Comparison of ENCODE assay signal across 18 cellular contexts in the genomic region with DNA sequence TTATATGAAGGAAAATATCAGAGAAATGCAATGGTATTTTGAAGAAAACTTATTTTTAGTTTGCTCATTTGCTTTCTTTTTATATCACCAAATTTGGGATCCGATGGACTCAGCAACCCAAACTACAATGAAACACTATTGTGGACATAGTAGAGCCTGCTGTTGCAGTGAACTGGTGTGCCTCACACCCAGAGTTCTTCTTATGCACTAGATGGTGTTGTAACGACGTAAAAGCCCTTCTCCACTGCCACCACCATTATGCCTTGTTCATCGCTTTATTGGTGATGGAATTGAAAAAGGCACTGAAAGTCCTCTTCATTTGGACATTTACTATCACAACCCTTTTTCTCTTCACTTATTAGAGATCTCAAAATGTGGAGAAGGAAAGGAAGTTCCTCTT.
"Had no signal": no experiment of that assay in that cellular context is flagged by ENCODE, and none has a peak within 500 bp of the region (broad histone marks: within the 10 kb centered on the region; RNA-seq: fewer than 3 reads in every experiment).

No MANE protein-coding gene starts in this region.

- H3K27ac ChIP-seq: prostate gland, stomach, thoracic aorta, upper lobe of left lung had no signal

- ATAC-seq: activated CD8-positive, alpha-beta memory T cell treated with anti-CD3 and anti-CD28 coated beads, Interleukin-2, amount 10 ng/mL, durations not matched to agents 7 days and 5 days; effector memory CD8-positive, alpha-beta T cell; left lobe of liver; mucosa of descending colon; right cardiac atrium had no signal

- H3K36me3 ChIP-seq: prostate gland, stomach, thoracic aorta, upper lobe of left lung had no signal

- H3K27ac Mint-ChIP-seq: activated B cell treated with CpG ODN at 0.5 μM for 24 hours; activated CD4-positive, alpha-beta memory T cell treated with anti-CD3 and anti-CD28 coated beads, Interleukin-2, amount 10 ng/mL, durations not matched to agents 7 days and 5 days; activated CD8-positive, alpha-beta memory T cell treated with anti-CD3 and anti-CD28 coated beads, Interleukin-2, amount 10 ng/mL, durations not matched to agents 7 days and 5 days; activated naive CD8-positive, alpha-beta T cell; dendritic cell treated with granulocyte-macrophage colony-stimulating factor and Interleukin-4, amounts not matched to agents 40 ng/mL and 50 ng/mL, for 4 days; effector memory CD8-positive, alpha-beta T cell; naive B cell; T-helper 2 cell treated with Interferon-gamma antibody and Interleukin-4, amounts not matched to agents 5 μg/mL and 100 μg/mL, for 36 hours had no signal

- H3K27me3 ChIP-seq: stomach, upper lobe of left lung had no signal

- H3K27me3 Mint-ChIP-seq: activated B cell treated with CpG ODN at 0.5 μM for 24 hours; activated CD4-positive, alpha-beta memory T cell treated with anti-CD3 and anti-CD28 coated beads, Interleukin-2, amount 10 ng/mL, durations not matched to agents 7 days and 5 days; activated CD8-positive, alpha-beta memory T cell treated with anti-CD3 and anti-CD28 coated beads, Interleukin-2, amount 10 ng/mL, durations not matched to agents 7 days and 5 days; activated naive CD8-positive, alpha-beta T cell; dendritic cell treated with granulocyte-macrophage colony-stimulating factor and Interleukin-4, amounts not matched to agents 40 ng/mL and 50 ng/mL, for 4 days; effector memory CD8-positive, alpha-beta T cell; naive B cell had no signal

- H3K9me3 ChIP-seq: prostate gland, thoracic aorta, upper lobe of left lung had no signal

- H3K4me3 Mint-ChIP-seq: activated B cell treated with CpG ODN at 0.5 μM for 24 hours; activated CD4-positive, alpha-beta memory T cell treated with anti-CD3 and anti-CD28 coated beads, Interleukin-2, amount 10 ng/mL, durations not matched to agents 7 days and 5 days; activated CD8-positive, alpha-beta memory T cell treated with anti-CD3 and anti-CD28 coated beads, Interleukin-2, amount 10 ng/mL, durations not matched to agents 7 days and 5 days; activated naive CD8-positive, alpha-beta T cell; dendritic cell treated with granulocyte-macrophage colony-stimulating factor and Interleukin-4, amounts not matched to agents 40 ng/mL and 50 ng/mL, for 4 days; effector memory CD8-positive, alpha-beta T cell; naive B cell; neural crest cell; T-helper 2 cell treated with Interferon-gamma antibody and Interleukin-4, amounts not matched to agents 5 μg/mL and 100 μg/mL, for 36 hours had no signal

- H3K4me3 ChIP-seq: mucosa of descending colon, prostate gland, stomach, thoracic aorta, upper lobe of left lung had no signal

- DNase-seq: activated B cell treated with CpG ODN at 0.5 μM for 24 hours; activated CD4-positive, alpha-beta memory T cell treated with anti-CD3 and anti-CD28 coated beads, Interleukin-2, amount 10 ng/mL, durations not matched to agents 7 days and 5 days; activated CD4-positive, alpha-beta T cell treated with anti-CD3 and anti-CD28 coated beads for 4 hours; activated CD8-positive, alpha-beta memory T cell treated with anti-CD3 and anti-CD28 coated beads, Interleukin-2, amount 10 ng/mL, durations not matched to agents 7 days and 5 days; effector memory CD8-positive, alpha-beta T cell; kidney; mucosa of descending colon; naive B cell; right cardiac atrium; stomach; upper lobe of left lung had no signal

- H3K4me1 Mint-ChIP-seq: activated B cell treated with CpG ODN at 0.5 μM for 24 hours; activated CD4-positive, alpha-beta memory T cell treated with anti-CD3 and anti-CD28 coated beads, Interleukin-2, amount 10 ng/mL, durations not matched to agents 7 days and 5 days; activated CD8-positive, alpha-beta memory T cell treated with anti-CD3 and anti-CD28 coated beads, Interleukin-2, amount 10 ng/mL, durations not matched to agents 7 days and 5 days; naive B cell; neural crest cell had no signal

- H3K4me1 ChIP-seq: prostate gland, stomach, upper lobe of left lung had no signal

- H3K36me3 Mint-ChIP-seq: activated CD8-positive, alpha-beta memory T cell treated with anti-CD3 and anti-CD28 coated beads, Interleukin-2, amount 10 ng/mL, durations not matched to agents 7 days and 5 days; activated naive CD8-positive, alpha-beta T cell; naive B cell had no signal

- H3K9me3 Mint-ChIP-seq: dendritic cell treated with granulocyte-macrophage colony-stimulating factor and Interleukin-4, amounts not matched to agents 40 ng/mL and 50 ng/mL, for 4 days had no signal
